1 cellular context compared by ENCODE assay signal in the genomic region with DNA sequence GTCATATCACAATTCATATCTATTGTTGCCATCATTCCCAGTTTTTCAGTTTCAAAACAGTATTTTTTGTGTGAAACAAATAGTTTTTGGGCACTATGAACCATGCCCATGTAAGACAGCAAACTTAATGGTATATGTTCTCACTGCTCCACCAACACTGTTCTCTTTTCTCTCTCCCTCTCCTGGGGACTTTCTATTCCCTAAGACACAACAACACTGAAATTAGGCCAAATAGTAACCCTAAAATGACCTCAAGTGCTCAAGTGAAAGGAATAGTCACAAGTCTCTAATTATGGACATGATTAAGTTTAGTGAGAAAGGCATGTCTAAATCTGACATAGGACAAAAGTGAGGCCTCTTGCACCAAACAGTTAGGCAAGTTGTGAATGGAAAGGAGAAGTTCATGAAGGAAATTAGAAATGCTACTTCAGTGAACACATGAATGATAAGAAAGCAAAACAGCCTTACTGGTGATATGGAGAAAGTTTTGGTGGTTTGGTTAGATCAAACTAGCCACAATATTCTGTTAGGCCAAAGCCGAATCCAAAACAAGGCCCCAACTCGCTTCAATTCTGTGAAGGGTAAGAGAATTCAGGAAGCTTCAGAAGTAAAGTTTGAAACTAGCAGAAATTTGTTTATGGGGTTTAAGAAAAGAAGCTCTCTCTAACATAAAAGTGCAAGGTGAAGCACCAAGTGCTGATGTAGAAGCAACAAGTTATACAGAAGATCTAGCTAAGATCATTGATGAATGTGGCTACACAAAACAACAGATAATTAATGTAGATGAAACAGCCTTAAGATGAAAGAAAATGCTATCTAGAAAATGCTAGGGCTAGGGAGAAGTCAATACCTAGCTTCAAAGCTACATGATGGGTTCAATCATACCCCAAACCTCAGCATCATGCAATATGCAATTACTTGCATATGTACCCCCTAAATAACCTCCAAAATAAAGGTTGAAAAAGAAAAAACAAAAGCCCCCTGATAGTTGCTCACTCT.
TF ChIP-seq lines count a peak whose summit lies in the region.

No MANE protein-coding gene starts in this region.

TF ChIP-seq in GM23338, 12 proteins besides CTCF, POLR2A, EP300 and RAD21 (continued from another document):
- TF ChIP-seq, protein P1, sequence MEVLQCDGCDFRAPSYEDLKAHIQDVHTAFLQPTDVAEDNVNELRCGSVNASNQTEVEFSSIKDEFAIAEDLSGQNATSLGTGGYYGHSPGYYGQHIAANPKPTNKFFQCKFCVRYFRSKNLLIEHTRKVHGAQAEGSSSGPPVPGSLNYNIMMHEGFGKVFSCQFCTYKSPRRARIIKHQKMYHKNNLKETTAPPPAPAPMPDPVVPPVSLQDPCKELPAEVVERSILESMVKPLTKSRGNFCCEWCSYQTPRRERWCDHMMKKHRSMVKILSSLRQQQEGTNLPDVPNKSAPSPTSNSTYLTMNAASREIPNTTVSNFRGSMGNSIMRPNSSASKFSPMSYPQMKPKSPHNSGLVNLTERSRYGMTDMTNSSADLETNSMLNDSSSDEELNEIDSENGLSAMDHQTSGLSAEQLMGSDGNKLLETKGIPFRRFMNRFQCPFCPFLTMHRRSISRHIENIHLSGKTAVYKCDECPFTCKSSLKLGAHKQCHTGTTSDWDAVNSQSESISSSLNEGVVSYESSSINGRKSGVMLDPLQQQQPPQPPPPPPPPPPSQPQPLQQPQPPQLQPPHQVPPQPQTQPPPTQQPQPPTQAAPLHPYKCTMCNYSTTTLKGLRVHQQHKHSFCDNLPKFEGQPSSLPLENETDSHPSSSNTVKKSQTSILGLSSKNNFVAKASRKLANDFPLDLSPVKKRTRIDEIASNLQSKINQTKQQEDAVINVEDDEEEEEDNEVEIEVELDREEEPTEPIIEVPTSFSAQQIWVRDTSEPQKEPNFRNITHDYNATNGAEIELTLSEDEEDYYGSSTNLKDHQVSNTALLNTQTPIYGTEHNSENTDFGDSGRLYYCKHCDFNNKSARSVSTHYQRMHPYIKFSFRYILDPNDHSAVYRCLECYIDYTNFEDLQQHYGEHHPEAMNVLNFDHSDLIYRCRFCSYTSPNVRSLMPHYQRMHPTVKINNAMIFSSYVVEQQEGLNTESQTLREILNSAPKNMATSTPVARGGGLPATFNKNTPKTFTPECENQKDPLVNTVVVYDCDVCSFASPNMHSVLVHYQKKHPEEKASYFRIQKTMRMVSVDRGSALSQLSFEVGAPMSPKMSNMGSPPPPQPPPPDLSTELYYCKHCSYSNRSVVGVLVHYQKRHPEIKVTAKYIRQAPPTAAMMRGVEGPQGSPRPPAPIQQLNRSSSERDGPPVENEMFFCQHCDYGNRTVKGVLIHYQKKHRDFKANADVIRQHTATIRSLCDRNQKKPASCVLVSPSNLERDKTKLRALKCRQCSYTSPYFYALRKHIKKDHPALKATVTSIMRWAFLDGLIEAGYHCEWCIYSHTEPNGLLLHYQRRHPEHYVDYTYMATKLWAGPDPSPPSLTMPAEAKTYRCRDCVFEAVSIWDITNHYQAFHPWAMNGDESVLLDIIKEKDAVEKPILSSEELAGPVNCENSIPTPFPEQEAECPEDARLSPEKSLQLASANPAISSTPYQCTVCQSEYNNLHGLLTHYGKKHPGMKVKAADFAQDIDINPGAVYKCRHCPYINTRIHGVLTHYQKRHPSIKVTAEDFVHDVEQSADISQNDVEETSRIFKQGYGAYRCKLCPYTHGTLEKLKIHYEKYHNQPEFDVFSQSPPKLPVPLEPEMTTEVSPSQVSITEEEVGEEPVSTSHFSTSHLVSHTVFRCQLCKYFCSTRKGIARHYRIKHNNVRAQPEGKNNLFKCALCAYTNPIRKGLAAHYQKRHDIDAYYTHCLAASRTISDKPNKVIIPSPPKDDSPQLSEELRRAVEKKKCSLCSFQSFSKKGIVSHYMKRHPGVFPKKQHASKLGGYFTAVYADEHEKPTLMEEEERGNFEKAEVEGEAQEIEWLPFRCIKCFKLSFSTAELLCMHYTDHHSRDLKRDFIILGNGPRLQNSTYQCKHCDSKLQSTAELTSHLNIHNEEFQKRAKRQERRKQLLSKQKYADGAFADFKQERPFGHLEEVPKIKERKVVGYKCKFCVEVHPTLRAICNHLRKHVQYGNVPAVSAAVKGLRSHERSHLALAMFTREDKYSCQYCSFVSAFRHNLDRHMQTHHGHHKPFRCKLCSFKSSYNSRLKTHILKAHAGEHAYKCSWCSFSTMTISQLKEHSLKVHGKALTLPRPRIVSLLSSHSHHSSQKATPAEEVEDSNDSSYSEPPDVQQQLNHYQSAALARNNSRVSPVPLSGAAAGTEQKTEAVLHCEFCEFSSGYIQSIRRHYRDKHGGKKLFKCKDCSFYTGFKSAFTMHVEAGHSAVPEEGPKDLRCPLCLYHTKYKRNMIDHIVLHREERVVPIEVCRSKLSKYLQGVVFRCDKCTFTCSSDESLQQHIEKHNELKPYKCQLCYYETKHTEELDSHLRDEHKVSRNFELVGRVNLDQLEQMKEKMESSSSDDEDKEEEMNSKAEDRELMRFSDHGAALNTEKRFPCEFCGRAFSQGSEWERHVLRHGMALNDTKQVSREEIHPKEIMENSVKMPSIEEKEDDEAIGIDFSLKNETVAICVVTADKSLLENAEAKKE (CRISPR knock-in tag; IDR thresholded peaks at IDR 0.05): no peak
- TF ChIP-seq ZNF331 (CRISPR knock-in tag; IDR thresholded peaks at IDR 0.05; ENCODE audit: low read depth) (no peak), ZNF114 (CRISPR knock-in tag; IDR thresholded peaks at IDR 0.05) (no peak)
- TF ChIP-seq, protein P2, sequence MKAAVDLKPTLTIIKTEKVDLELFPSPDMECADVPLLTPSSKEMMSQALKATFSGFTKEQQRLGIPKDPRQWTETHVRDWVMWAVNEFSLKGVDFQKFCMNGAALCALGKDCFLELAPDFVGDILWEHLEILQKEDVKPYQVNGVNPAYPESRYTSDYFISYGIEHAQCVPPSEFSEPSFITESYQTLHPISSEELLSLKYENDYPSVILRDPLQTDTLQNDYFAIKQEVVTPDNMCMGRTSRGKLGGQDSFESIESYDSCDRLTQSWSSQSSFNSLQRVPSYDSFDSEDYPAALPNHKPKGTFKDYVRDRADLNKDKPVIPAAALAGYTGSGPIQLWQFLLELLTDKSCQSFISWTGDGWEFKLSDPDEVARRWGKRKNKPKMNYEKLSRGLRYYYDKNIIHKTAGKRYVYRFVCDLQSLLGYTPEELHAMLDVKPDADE (IDR thresholded peaks at IDR 0.05): no peak
